1 cellular context compared by ENCODE assay signal in the genomic region with DNA sequence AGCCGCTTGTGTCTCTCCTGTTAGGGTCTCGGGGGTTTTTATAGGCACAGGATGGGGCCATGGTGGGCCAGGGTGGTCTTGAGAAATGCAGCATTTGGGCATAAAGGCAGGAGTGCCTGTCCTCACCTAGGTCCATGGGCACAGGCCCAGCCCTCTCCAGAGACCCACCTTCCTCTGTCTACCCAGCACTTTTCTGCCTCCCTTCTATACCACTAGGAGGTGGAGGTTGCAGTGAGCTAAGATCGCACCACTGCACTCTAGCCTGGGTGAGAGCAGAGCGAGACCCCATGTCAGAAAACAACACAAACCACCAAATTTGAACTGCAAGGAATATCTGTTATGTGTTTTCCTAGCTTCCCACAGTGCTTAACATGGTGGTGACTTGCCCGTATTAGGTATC.
TF ChIP-seq lines count a peak whose summit lies in the region.

No MANE protein-coding gene starts in this region.

TF ChIP-seq in SK-N-SH, 30 proteins besides CTCF, POLR2A, EP300 and RAD21:
- TF ChIP-seq FOSL2 (IDR thresholded peaks at IDR 0.05; ENCODE audit: borderline replicate concordance, low read depth), result no peak
- TF ChIP-seq GATA2 (CRISPR knock-in tag; IDR thresholded peaks at IDR 0.05), result no peak
- no peak for TF ChIP-seq GABPA (IDR thresholded peaks at IDR 0.05; ENCODE audit: low read depth)
- no peak for TF ChIP-seq ELF1 (IDR thresholded peaks at IDR 0.05)
- TF ChIP-seq, protein P1, sequence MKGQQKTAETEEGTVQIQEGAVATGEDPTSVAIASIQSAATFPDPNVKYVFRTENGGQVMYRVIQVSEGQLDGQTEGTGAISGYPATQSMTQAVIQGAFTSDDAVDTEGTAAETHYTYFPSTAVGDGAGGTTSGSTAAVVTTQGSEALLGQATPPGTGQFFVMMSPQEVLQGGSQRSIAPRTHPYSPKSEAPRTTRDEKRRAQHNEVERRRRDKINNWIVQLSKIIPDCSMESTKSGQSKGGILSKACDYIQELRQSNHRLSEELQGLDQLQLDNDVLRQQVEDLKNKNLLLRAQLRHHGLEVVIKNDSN (IDR thresholded peaks at IDR 0.05; ENCODE audit: borderline replicate concordance, low read depth), result no peak
- TF ChIP-seq, protein P2, sequence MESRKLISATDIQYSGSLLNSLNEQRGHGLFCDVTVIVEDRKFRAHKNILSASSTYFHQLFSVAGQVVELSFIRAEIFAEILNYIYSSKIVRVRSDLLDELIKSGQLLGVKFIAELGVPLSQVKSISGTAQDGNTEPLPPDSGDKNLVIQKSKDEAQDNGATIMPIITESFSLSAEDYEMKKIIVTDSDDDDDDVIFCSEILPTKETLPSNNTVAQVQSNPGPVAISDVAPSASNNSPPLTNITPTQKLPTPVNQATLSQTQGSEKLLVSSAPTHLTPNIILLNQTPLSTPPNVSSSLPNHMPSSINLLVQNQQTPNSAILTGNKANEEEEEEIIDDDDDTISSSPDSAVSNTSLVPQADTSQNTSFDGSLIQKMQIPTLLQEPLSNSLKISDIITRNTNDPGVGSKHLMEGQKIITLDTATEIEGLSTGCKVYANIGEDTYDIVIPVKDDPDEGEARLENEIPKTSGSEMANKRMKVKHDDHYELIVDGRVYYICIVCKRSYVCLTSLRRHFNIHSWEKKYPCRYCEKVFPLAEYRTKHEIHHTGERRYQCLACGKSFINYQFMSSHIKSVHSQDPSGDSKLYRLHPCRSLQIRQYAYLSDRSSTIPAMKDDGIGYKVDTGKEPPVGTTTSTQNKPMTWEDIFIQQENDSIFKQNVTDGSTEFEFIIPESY (IDR thresholded peaks at IDR 0.05; ENCODE audit: borderline replicate concordance, low read depth), result no peak
- no peak for TF ChIP-seq NRF1 (IDR thresholded peaks at IDR 0.05; ENCODE audit: low read depth, low read length)
- no peak for TF ChIP-seq JUND (IDR thresholded peaks at IDR 0.05)
- no peak for TF ChIP-seq RXRA (IDR thresholded peaks at IDR 0.05; ENCODE audit: borderline replicate concordance, low read depth)
- TF ChIP-seq NFIC (IDR thresholded peaks at IDR 0.05; ENCODE audit: borderline replicate concordance), result no peak
- TF ChIP-seq SMC3 (IDR thresholded peaks at IDR 0.05; ENCODE audit: low read depth, low read length), result no peak
- no peak for TF ChIP-seq SIN3A (IDR thresholded peaks at IDR 0.05; ENCODE audit: borderline replicate concordance, low read depth, low read length)
